19 cellular contexts compared by ENCODE assay signal in genomic region chr10:69810097-69810496, GRCh38. TPM values are rescaled to one million over a fixed set of nuclear protein-coding genes. Genes with fewer than 3 reads are reported as not detected.
DNase-seq lines count a peak whose midpoint lies in the region; ATAC-seq and TF ChIP-seq lines count a peak whose summit lies in the region.
"Had no signal": no experiment of that assay in that cellular context is flagged by ENCODE, and none has a peak within 500 bp of the region (broad histone marks: within the 10 kb centered on the region; RNA-seq: fewer than 3 reads in every experiment).

No MANE protein-coding gene starts in this region.

- TF ChIP-seq CTCF in nephron (IDR thresholded peaks at IDR 0.05; ENCODE audit: unreplicated experiment in 3 of 3) (no peak), type B pancreatic cell (conservative IDR thresholded peaks at IDR 0.05) (no peak)

- H3K27me3 Mint-ChIP-seq in nephron (ENCODE audit: low read depth): peaks cover 7% of the 10 kb centered on the region
- H3K27me3 Mint-ChIP-seq in type B pancreatic cell: peaks cover 6% of the 10 kb centered on the region

- DNase-seq in left cardiac atrium (no peak), left ventricle myocardium superior (no peak), astrocyte of the hippocampus (ENCODE audit: low read depth, low spot score) (peak; percentile 43), type B pancreatic cell (ENCODE audit: extremely low spot score, unreplicated experiment) (no peak), NCI-H2171 treated with DMSO at 0.1 percent for 48 hours (lab: John Stamatoyannopoulos, UW) (no peak), iPS-NIHi7 (ENCODE audit: extremely low spot score) (no peak)
- DNase-seq: GF-D8; GM23248; Karpas-422; MM.1S; NCI-H1092 treated with DMSO at 0.1 percent for 48 hours; NCI-H2081 treated with DMSO at 0.1 percent for 48 hours; NCI-H226; NCI-H526; NK-92 treated with Interleukin-12 subunit alpha and Interleukin-12 subunit beta, amount 100 ng/mL, for 24 hours; SJCRH30 had no signal

- no peak overlapping the region for H3K4me3 Mint-ChIP-seq in nephron
- H3K4me3 Mint-ChIP-seq in type B pancreatic cell: no peak overlapping the region

- H3K27ac Mint-ChIP-seq in nephron (peak overlapping the region in 2 of 3 experiments; percentile 2 to 36), type B pancreatic cell (peak overlapping the region; percentile 49)

- no peaks in the 10 kb centered on the region for H3K36me3 Mint-ChIP-seq in nephron (ENCODE audit: low read depth)
- no peaks in the 10 kb centered on the region for H3K36me3 Mint-ChIP-seq in type B pancreatic cell

- no peaks in the 10 kb centered on the region for H3K9me3 Mint-ChIP-seq in nephron
- no peaks in the 10 kb centered on the region for H3K9me3 Mint-ChIP-seq in type B pancreatic cell

- ATAC-seq in left cardiac atrium (peak; percentile 12 to 18), left ventricle myocardium superior (no peak), HG02884 (IDR thresholded peaks at IDR 0.05; ENCODE audit: unreplicated experiment) (no peak)
- ATAC-seq: A549 had no signal

- H3K4me1 Mint-ChIP-seq in nephron: peaks cover 34% of the 10 kb centered on the region
- H3K4me1 Mint-ChIP-seq in type B pancreatic cell (ENCODE audit: unreplicated experiment): peaks cover 32% of the 10 kb centered on the region

- intact Hi-C loops in left cardiac atrium (cut with DNase I) (no loop called here), left ventricle myocardium superior (cut with micrococcal nuclease) (no loop called here)

RNA-seq across cellular contexts. Expression of gene COL13A1, which starts 8.4 kb away (rescaled TPM):
- 1 to 10 TPM; 3.8 to 6.7 TPM for total RNA-seq in left cardiac atrium
- total RNA-seq in left ventricle myocardium superior: 1.0 TPM
- total RNA-seq in type B pancreatic cell (ENCODE audit: low replicate concordance): 0.43 and 18.6 TPM in 2 replicates

Comparison
In these comparisons a context has a peak if more than half of its experiments do, and no peak if none do; other contexts are left out.
1. ATAC-seq: peak in left cardiac atrium (2 of 2); none in left ventricle myocardium superior (single experiment) and HG02884 (single experiment).